Comparison of ENCODE assay signal across 9 cellular contexts in genomic region chr6:30767158-30767943, GRCh38. TPM values are rescaled to one million over a fixed set of nuclear protein-coding genes. Genes with fewer than 3 reads are reported as not detected.
DNase-seq lines count a peak whose midpoint lies in the region; ATAC-seq and TF ChIP-seq lines count a peak whose summit lies in the region.
"Had no signal": no experiment of that assay in that cellular context is flagged by ENCODE, and none has a peak within 500 bp of the region (broad histone marks: within the 10 kb centered on the region; RNA-seq: fewer than 3 reads in every experiment).

No MANE protein-coding gene starts in this region.

- no peaks in the 10 kb centered on the region for H3K36me3 ChIP-seq in lower lobe of right lung

- ATAC-seq in GM19395 (IDR thresholded peaks at IDR 0.05; ENCODE audit: unreplicated experiment), result peak; percentile 69
- ATAC-seq in HG03108 (IDR thresholded peaks at IDR 0.05; ENCODE audit: unreplicated experiment), result peak; percentile 62
- ATAC-seq in activated naive CD4-positive, alpha-beta T cell treated with anti-CD3 and anti-CD28 coated beads, Interleukin-2, amount 50 U/mL, for 72 hours, result peak; percentile 68 to 69
- no peak for ATAC-seq in lower lobe of right lung

- H3K27ac Mint-ChIP-seq in activated naive CD4-positive, alpha-beta T cell treated with anti-CD3 and anti-CD28 coated beads, Interleukin-2, amount 50 U/mL, for 72 hours, result peak overlapping the region; percentile 96 to 98

- H3K9me3 Mint-ChIP-seq in activated naive CD4-positive, alpha-beta T cell treated with anti-CD3 and anti-CD28 coated beads, Interleukin-2, amount 50 U/mL, for 72 hours, result peaks cover 0 to 17% of the 10 kb centered on the region in 2 donors

- H3K36me3 Mint-ChIP-seq in activated naive CD4-positive, alpha-beta T cell treated with anti-CD3 and anti-CD28 coated beads, Interleukin-2, amount 50 U/mL, for 72 hours, result peaks cover 0 to 26% of the 10 kb centered on the region in 2 donors

- intact Hi-C loops in lower lobe of right lung (cut with DNase I), result no loop called here

- H3K27ac ChIP-seq in lower lobe of right lung, result no peak overlapping the region

- H3K27me3 ChIP-seq in lower lobe of right lung (ENCODE audit: low read depth), result no peaks in the 10 kb centered on the region

- H3K9me3 ChIP-seq in lower lobe of right lung, result no peaks in the 10 kb centered on the region

- TF ChIP-seq CTCF in GM12865 (IDR thresholded peaks at IDR 0.05; ENCODE audit: insufficient read depth, low read depth, low read length, missing control alignments) (no peak), lower lobe of right lung (IDR thresholded peaks at IDR 0.05) (no peak)

- H3K4me3 ChIP-seq in GM12865 (ENCODE audit: low read depth, low read length), result no peak overlapping the region
- no peak overlapping the region for H3K4me3 ChIP-seq in lower lobe of right lung

- peak; percentile 90 for DNase-seq in GM12865 (ENCODE audit: low read depth)
- DNase-seq in activated naive CD4-positive, alpha-beta T cell treated with anti-CD3 and anti-CD28 coated beads, Interleukin-2, amount 50 U/mL, for 72 hours (ENCODE audit: low spot score in 2 of 2), result peak in 1 of 2 donors; percentile 60
- no peak for DNase-seq in AML-193 (lab: John Stamatoyannopoulos, UW)
- no peak for DNase-seq in superior temporal gyrus (ENCODE audit: extremely low spot score)
- no peak for DNase-seq in lower lobe of right lung
- no peak for DNase-seq in NCI-H2107 treated with DMSO at 0.1 percent for 48 hours (lab: John Stamatoyannopoulos, UW; ENCODE audit: unreplicated experiment)
- DNase-seq: DMS153 had no signal

- H3K4me1 ChIP-seq in lower lobe of right lung, result peaks cover 31% of the 10 kb centered on the region

RNA-seq across cellular contexts. Expression of gene IER3, which starts 23.0 kb away (rescaled TPM):
- 100 to 1,000 TPM in 1 of 2 donors, 10 to 100 TPM in 1; 70.0 to 279 TPM for total RNA-seq in activated naive CD4-positive, alpha-beta T cell treated with anti-CD3 and anti-CD28 coated beads, Interleukin-2, amount 50 U/mL, for 72 hours
- total RNA-seq in lower lobe of right lung, result 18.0 TPM

RNA-seq across cellular contexts. Expression of gene FLOT1, which starts 24.9 kb away (rescaled TPM):
- total RNA-seq in activated naive CD4-positive, alpha-beta T cell treated with anti-CD3 and anti-CD28 coated beads, Interleukin-2, amount 50 U/mL, for 72 hours, result 100 to 1,000 TPM; 194 to 219 TPM
- 151 TPM for total RNA-seq in lower lobe of right lung

RNA-seq across cellular contexts. Expression of gene TUBB, which starts 47.2 kb away (rescaled TPM):
- total RNA-seq in activated naive CD4-positive, alpha-beta T cell treated with anti-CD3 and anti-CD28 coated beads, Interleukin-2, amount 50 U/mL, for 72 hours, result 1,000 to 10,000 TPM; 1,507 to 1,783 TPM
- 292 TPM for total RNA-seq in lower lobe of right lung

RNA-seq across cellular contexts. Expression of gene MDC1, which starts 50.3 kb away (rescaled TPM):
- 100 to 1,000 TPM in 1 of 2 donors, 10 to 100 TPM in 1; 84.2 to 127 TPM for total RNA-seq in activated naive CD4-positive, alpha-beta T cell treated with anti-CD3 and anti-CD28 coated beads, Interleukin-2, amount 50 U/mL, for 72 hours
- total RNA-seq in lower lobe of right lung, result 24.5 TPM

Comparison
In these comparisons a context has a peak if more than half of its experiments do, and no peak if none do; other contexts are left out.
1. ATAC-seq: peak in GM19395 (single experiment), HG03108 (single experiment) and activated naive CD4-positive, alpha-beta T cell treated with anti-CD3 and anti-CD28 coated beads, Interleukin-2, amount 50 U/mL, for 72 hours (2 of 2); none in lower lobe of right lung (0 of 2).